15 cellular contexts compared by ENCODE assay signal in the genomic region with DNA sequence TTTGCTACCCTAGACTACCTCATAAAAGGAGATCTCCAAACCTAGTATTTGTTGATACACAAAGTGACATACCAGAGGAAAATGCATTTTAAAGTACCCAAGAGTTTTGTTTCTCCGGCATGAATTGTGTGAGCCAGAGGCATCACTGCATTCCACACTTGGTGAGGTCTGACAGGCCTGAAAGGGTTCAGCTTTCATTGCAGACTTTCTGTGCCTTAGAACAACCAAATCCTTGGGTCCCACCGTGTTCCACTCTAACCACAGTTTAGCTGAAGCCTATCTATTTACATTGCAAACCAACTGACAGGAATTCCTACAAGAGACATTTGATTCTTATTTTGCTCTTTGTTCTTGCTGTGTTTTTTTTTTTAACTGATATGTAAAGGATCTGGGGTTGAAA. TPM values are rescaled to one million over a fixed set of nuclear protein-coding genes. Genes with fewer than 3 reads are reported as not detected.
DNase-seq lines count a peak whose midpoint lies in the region; ATAC-seq, FAIRE-seq and TF ChIP-seq lines count a peak whose summit lies in the region.
"Had no signal": no experiment of that assay in that cellular context is flagged by ENCODE, and none has a peak within 500 bp of the region (broad histone marks: within the 10 kb centered on the region; RNA-seq: fewer than 3 reads in every experiment).

No MANE protein-coding gene starts in this region.

- no peaks in the 10 kb centered on the region for H3K36me3 ChIP-seq in HUES6 (ENCODE audit: control insufficient read depth, insufficient read depth, low read length)
- H3K36me3 ChIP-seq in K562 (ENCODE audit: control insufficient read depth, insufficient read depth, low read length), result no peaks in the 10 kb centered on the region
- no peaks in the 10 kb centered on the region for H3K36me3 ChIP-seq in left lung
- H3K36me3 ChIP-seq: spleen had no signal

- H4K20me1 ChIP-seq in K562 (replicated peaks; ENCODE audit: control insufficient read depth, insufficient read depth, low read length), result no peaks in the 10 kb centered on the region

- ATAC-seq in K562 (no peak), left lung (no peak), GM19328 (IDR thresholded peaks at IDR 0.05; ENCODE audit: unreplicated experiment) (no peak)

- intact Hi-C loops in K562 (cut with micrococcal nuclease) (loop anchor here (1.0 to 5.0 kb wide), 3 partner anchors 45 to 499 kb away; a partner anchor contains a TSS), left lung (cut with DNase I) (no loop called here)

- H3K4me1 ChIP-seq in HUES6 (ENCODE audit: control insufficient read depth, insufficient read depth, low read length) (peaks cover 21% of the 10 kb centered on the region), K562 (replicated peaks in 1 of 2; ENCODE audit: control insufficient read depth in 2 of 2, insufficient read depth in 2 of 2, low read length in 2 of 2) (peaks cover 0 to 24% of the 10 kb centered on the region in 2 experiments; a peak in 4 of 5 replicates), left lung (no peaks in the 10 kb centered on the region)

- DNase-seq in AG08396 (ENCODE audit: low spot score) (peak; percentile 54), K562 (ENCODE audit: extremely low read depth in 1 of 4, low spot score in 3 of 4) (no peak), islet precursor cell (peak; percentile 74), left lung (no peak), NCI-H748 (lab: John Stamatoyannopoulos, UW; ENCODE audit: unreplicated experiment) (no peak), globus pallidus (ENCODE audit: low spot score) (no peak)
- DNase-seq: activated CD4-positive, alpha-beta T cell treated with anti-CD3 and anti-CD28 coated beads, Interleukin-2, amount 10 ng/mL, durations not matched to agents 24 days and 14 days; activated T-cell treated with anti-CD3 and anti-CD28 coated beads, Interleukin-2, amount 50 U/mL, for 24 hours; mammary epithelial cell; NCI-H510A; occipital lobe; spleen had no signal

- no TSS peak for BruUV-seq in K562 (replicated peaks; lab: Mats Ljungman, UMichigan)

- WGBS in K562 (ENCODE audit: insufficient coverage, low coverage, missing lambda C conversion rate), result 51% methylated on average over 2 of the region's 2 CpGs

- no peaks in the 10 kb centered on the region for H3K79me2 ChIP-seq in K562 (ENCODE audit: control insufficient read depth, insufficient read depth, low read length)

- TF ChIP-seq RAD21 in K562 (CRISPR knock-in tag; conservative IDR thresholded peaks at IDR 0.05 in 1 of 2, IDR thresholded peaks at IDR 0.05 in 1 of 2), result no peak

- H3K4me3 ChIP-seq in HUES6 (ENCODE audit: low read depth, low read length), result no peak overlapping the region
- H3K4me3 ChIP-seq in K562, result no peak overlapping the region
- H3K4me3 ChIP-seq in left lung, result no peak overlapping the region
- H3K4me3 ChIP-seq: spleen had no signal

- no peaks in the 10 kb centered on the region for H3K9me3 ChIP-seq in HUES6 (ENCODE audit: control insufficient read depth, insufficient read depth, low read depth, low read length)
- H3K9me3 ChIP-seq in K562 (replicated peaks; ENCODE audit: control insufficient read depth, insufficient read depth, low read depth, low read length), result no peaks in the 10 kb centered on the region
- H3K9me3 ChIP-seq in left lung, result no peaks in the 10 kb centered on the region
- H3K9me3 ChIP-seq: spleen had no signal

- POLR2A ChIA-PET in K562 (lab: Yijun Ruan, JAX), result no interaction called here

- TF ChIP-seq EP300 in K562 (IDR thresholded peaks at IDR 0.05; ENCODE audit: low read length), result no peak

- H3K4me2 ChIP-seq in K562 (ENCODE audit: insufficient read depth, low read length), result no peak overlapping the region

- in situ Hi-C loops in K562 (cut with MboI), result loop anchor here (10.0 kb wide), 1 partner anchor 1288 kb away; no protein-coding TSS in a partner anchor

- no peak overlapping the region for H3K9ac ChIP-seq in HUES6 (ENCODE audit: low read length)
- H3K9ac ChIP-seq in K562 (ENCODE audit: insufficient read depth in 1 of 2, low read depth in 2 of 2, low read length in 2 of 2), result no peak overlapping the region

- H3K27me3 ChIP-seq in HUES6 (ENCODE audit: control insufficient read depth, insufficient read depth, low read length), result no peaks in the 10 kb centered on the region
- H3K27me3 ChIP-seq in K562 (ENCODE audit: control insufficient read depth in 2 of 2, insufficient read depth in 2 of 2, low read length in 2 of 2), result no peaks in the 10 kb centered on the region
- no peaks in the 10 kb centered on the region for H3K27me3 ChIP-seq in left lung
- H3K27me3 ChIP-seq: spleen had no signal

- peak overlapping the region; percentile 46; the same call in 1 of the 2 replicates for H2AFZ ChIP-seq in K562 (ENCODE audit: low read depth, low read length)

- no peak for TF ChIP-seq CTCF in K562 (IDR thresholded peaks at IDR 0.05 in 2 of 3, conservative IDR thresholded peaks at IDR 0.05 in 1 of 3; ENCODE audit: insufficient read depth in 2 of 3, low read depth in 1 of 3, low read length in 3 of 3)
- no peak for TF ChIP-seq CTCF in left lung (IDR thresholded peaks at IDR 0.05)

- CTCF ChIA-PET in K562 (lab: Yijun Ruan, JAX; ENCODE audit: low intra/inter-chr PET ratio), result interaction anchor here (1.2 kb wide), 1 partner anchor 277 kb away, joined by 3 read pairs; no protein-coding TSS in a partner anchor

- no peak for TF ChIP-seq POLR2A in K562 (conservative IDR thresholded peaks at IDR 0.05)

- no peaks in the 10 kb centered on the region for H3K9me1 ChIP-seq in K562 (ENCODE audit: control insufficient read depth, insufficient read depth, low read length)

- H3K27ac ChIP-seq in HUES6 (ENCODE audit: low read depth, low read length) (0 out of 2 replicates have a peak overlapping the region, but pooled peaks have one; percentile 6), K562 (ENCODE audit: extremely low read depth, low read depth, low read length) (no peak overlapping the region), left lung (no peak overlapping the region)
- H3K27ac ChIP-seq: spleen had no signal

- FAIRE-seq in K562 (lab: Jason Lieb, UNC), result no peak
- FAIRE-seq: H54 had no signal

TF ChIP-seq in K562, 482 proteins besides CTCF, POLR2A, EP300 and RAD21 (continues in another document):
- TF ChIP-seq, protein P1, sequence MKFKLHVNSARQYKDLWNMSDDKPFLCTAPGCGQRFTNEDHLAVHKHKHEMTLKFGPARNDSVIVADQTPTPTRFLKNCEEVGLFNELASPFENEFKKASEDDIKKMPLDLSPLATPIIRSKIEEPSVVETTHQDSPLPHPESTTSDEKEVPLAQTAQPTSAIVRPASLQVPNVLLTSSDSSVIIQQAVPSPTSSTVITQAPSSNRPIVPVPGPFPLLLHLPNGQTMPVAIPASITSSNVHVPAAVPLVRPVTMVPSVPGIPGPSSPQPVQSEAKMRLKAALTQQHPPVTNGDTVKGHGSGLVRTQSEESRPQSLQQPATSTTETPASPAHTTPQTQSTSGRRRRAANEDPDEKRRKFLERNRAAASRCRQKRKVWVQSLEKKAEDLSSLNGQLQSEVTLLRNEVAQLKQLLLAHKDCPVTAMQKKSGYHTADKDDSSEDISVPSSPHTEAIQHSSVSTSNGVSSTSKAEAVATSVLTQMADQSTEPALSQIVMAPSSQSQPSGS (CRISPR knock-in tag; IDR thresholded peaks at IDR 0.05), result no peak
- TF ChIP-seq FOXP1 (CRISPR knock-in tag; IDR thresholded peaks at IDR 0.05), result no peak
- TF ChIP-seq PRMT5 (CRISPR knock-in tag; IDR thresholded peaks at IDR 0.05), result no peak
- no peak for TF ChIP-seq ZC3H8 (IDR thresholded peaks at IDR 0.05)

RNA-seq across cellular contexts. Expression of a gene that starts 21.0 kb away (rescaled TPM):
- total RNA-seq in K562 (2011; cell fraction: chromatin; rRNA removed; ENCODE audit: low replicate concordance), result 7.1 and 20.6 TPM in 2 replicates
- 10.7 and 13.6 TPM in 2 replicates for total RNA-seq in K562 (2011; cell fraction: nucleolus; rRNA removed)
- total RNA-seq in K562 (2011; cell fraction: nucleoplasm; rRNA removed), result 16.9 and 21.3 TPM in 2 replicates
- 167 and 170 TPM in 2 replicates for total RNA-seq in K562 (2014; rRNA removed)
- total RNA-seq in K562 (2014; rRNA removed; fragmentation: Illumina TruSeq; extraction: Trizol), result 136 and 159 TPM in 2 replicates
- 197 and 201 TPM in 2 replicates for total RNA-seq in K562 (2015; rRNA removed; fragmentation: Illumina TruSeq; extraction: Trizol)
- total RNA-seq in K562 (2021), result 124 and 143 TPM in 2 replicates
- 118 and 154 TPM in 2 replicates for polyA plus RNA-seq in K562 (2011; rRNA removed)
- polyA plus RNA-seq in K562 (2011; cell fraction: cytosol; rRNA removed), result 68.1 and 105 TPM in 2 replicates
- 42.9 and 66.4 TPM in 2 replicates for polyA plus RNA-seq in K562 (2011; cell fraction: nucleus; rRNA removed)
- polyA plus RNA-seq in K562 (2012), result 116 and 124 TPM in 2 replicates
- 134 and 176 TPM in 2 replicates for polyA plus RNA-seq in K562 (2014; fragmentation: Illumina TruSeq; extraction: Trizol)
- 10 to 100 TPM; 46.5 to 51.2 TPM for polyA plus RNA-seq in K562 (2014; fragmentation: Nextera tagmentation; extraction: Ambion mirVana)
- 177 and 211 TPM in 2 replicates for polyA plus RNA-seq in K562 (2014; rRNA removed)
- polyA minus RNA-seq in K562 (2011; rRNA and poly(A)+ RNA removed), result 43.4 and 58.1 TPM in 2 replicates
- 61.7 and 69.7 TPM in 2 replicates for polyA minus RNA-seq in K562 (2011; cell fraction: cytosol; rRNA and poly(A)+ RNA removed)
- 8.2 and 15.4 TPM in 2 replicates for polyA minus RNA-seq in K562 (2011; cell fraction: nucleus; rRNA and poly(A)+ RNA removed)
- 10 to 100 TPM; 80.2 to 91.5 TPM for total RNA-seq in left lung

RNA-seq across cellular contexts. Expression of a gene that starts 46.1 kb away (rescaled TPM):
- total RNA-seq in K562 (2011; cell fraction: chromatin; rRNA removed; ENCODE audit: low replicate concordance), result 82.1 and 159 TPM in 2 replicates
- 23.8 and 41.8 TPM in 2 replicates for total RNA-seq in K562 (2011; cell fraction: nucleolus; rRNA removed)
- 54.3 and 76.0 TPM in 2 replicates for total RNA-seq in K562 (2011; cell fraction: nucleoplasm; rRNA removed)
- total RNA-seq in K562 (2014; rRNA removed), result 23.6 and 24.0 TPM in 2 replicates
- total RNA-seq in K562 (2014; rRNA removed; fragmentation: Illumina TruSeq; extraction: Trizol), result 43.0 and 52.6 TPM in 2 replicates
- 36.2 and 41.1 TPM in 2 replicates for total RNA-seq in K562 (2015; rRNA removed; fragmentation: Illumina TruSeq; extraction: Trizol)
- 21.8 and 26.0 TPM in 2 replicates for total RNA-seq in K562 (2021)
- 8.1 and 9.9 TPM in 2 replicates for polyA plus RNA-seq in K562 (2011; rRNA removed)
- 3.7 and 5.0 TPM in 2 replicates for polyA plus RNA-seq in K562 (2011; cell fraction: cytosol; rRNA removed)
- polyA plus RNA-seq in K562 (2011; cell fraction: nucleus; rRNA removed), result 31.5 and 33.2 TPM in 2 replicates
- polyA plus RNA-seq in K562 (2012), result 12.8 and 18.9 TPM in 2 replicates
- polyA plus RNA-seq in K562 (2014; fragmentation: Illumina TruSeq; extraction: Trizol), result 20.6 and 25.7 TPM in 2 replicates
- 10 to 100 TPM; 12.0 to 14.2 TPM for polyA plus RNA-seq in K562 (2014; fragmentation: Nextera tagmentation; extraction: Ambion mirVana)
- polyA plus RNA-seq in K562 (2014; rRNA removed), result 19.3 and 39.3 TPM in 2 replicates
- 52.2 and 59.6 TPM in 2 replicates for polyA minus RNA-seq in K562 (2011; rRNA and poly(A)+ RNA removed)
- 9.7 and 18.1 TPM in 2 replicates for polyA minus RNA-seq in K562 (2011; cell fraction: cytosol; rRNA and poly(A)+ RNA removed)
- polyA minus RNA-seq in K562 (2011; cell fraction: nucleus; rRNA and poly(A)+ RNA removed), result 58.7 and 94.1 TPM in 2 replicates
- total RNA-seq in left lung, result 1 to 10 TPM; 4.1 to 6.6 TPM

Comparison
In these comparisons a context has a peak if more than half of its experiments do, and no peak if none do; other contexts are left out.
1. DNase-seq: peak in AG08396 (single experiment) and islet precursor cell (single experiment); none in K562 (0 of 4), left lung (0 of 2), NCI-H748 (single experiment) and globus pallidus (single experiment).